10 cellular contexts compared by ENCODE assay signal in genomic region chr7:75596727-75597614, GRCh38.
DNase-seq lines count a peak whose midpoint lies in the region; ATAC-seq lines count a peak whose summit lies in the region.
"Had no signal": no experiment of that assay in that cellular context is flagged by ENCODE, and none has a peak within 500 bp of the region (broad histone marks: within the 10 kb centered on the region; RNA-seq: fewer than 3 reads in every experiment).

No MANE protein-coding gene starts in this region.

- H3K9me3 ChIP-seq in neuronal stem cell (replicated peaks in 1 of 2; ENCODE audit: control insufficient read depth in 2 of 2, insufficient read depth in 1 of 2, low read depth in 1 of 2, low read length in 2 of 2), result no peaks in the 10 kb centered on the region

- H3K9ac ChIP-seq in neuronal stem cell (ENCODE audit: low read depth, low read length, poor library complexity), result no peak overlapping the region

- no peaks in the 10 kb centered on the region for H3K9me3 Mint-ChIP-seq in activated T-helper 2 cell treated with anti-CD3 and anti-CD28 coated beads, Interferon-gamma antibody, Interleukin-2, Interleukin-4, amounts not matched to agents 10 μg/mL and 5 μg/mL and 100 μg/mL, durations not matched to agents 14 hours and 24 hours and 36 hours

- no peak overlapping the region for H2AK5ac ChIP-seq in neuronal stem cell (ENCODE audit: low read depth, low read length)

- peaks cover 9 to 14% of the 10 kb centered on the region in 2 donors for H3K4me1 ChIP-seq in neuronal stem cell (ENCODE audit: control insufficient read depth in 2 of 2, insufficient read depth in 1 of 2, low read depth in 1 of 2, low read length in 2 of 2)

- peak; percentile 65 for ATAC-seq in GM18502 (IDR thresholded peaks at IDR 0.05; ENCODE audit: poor library complexity, unreplicated experiment)
- peak; percentile 52 for ATAC-seq in HG02870 (IDR thresholded peaks at IDR 0.05; ENCODE audit: unreplicated experiment)
- no peak for ATAC-seq in GM21737 (IDR thresholded peaks at IDR 0.05; ENCODE audit: unreplicated experiment)
- no peak for ATAC-seq in HG03159 (IDR thresholded peaks at IDR 0.05; ENCODE audit: unreplicated experiment)
- ATAC-seq: Right ventricle myocardium inferior had no signal

- no peaks in the 10 kb centered on the region for H3K27me3 Mint-ChIP-seq in activated T-helper 2 cell treated with anti-CD3 and anti-CD28 coated beads, Interferon-gamma antibody, Interleukin-2, Interleukin-4, amounts not matched to agents 10 μg/mL and 5 μg/mL and 100 μg/mL, durations not matched to agents 14 hours and 24 hours and 36 hours (ENCODE audit: low read depth)

- H3K14ac ChIP-seq in neuronal stem cell (ENCODE audit: low read length), result no peak overlapping the region

- H3K27ac Mint-ChIP-seq in activated T-helper 2 cell treated with anti-CD3 and anti-CD28 coated beads, Interferon-gamma antibody, Interleukin-2, Interleukin-4, amounts not matched to agents 10 μg/mL and 5 μg/mL and 100 μg/mL, durations not matched to agents 14 hours and 24 hours and 36 hours, result peak overlapping the region; percentile 74

- H4K8ac ChIP-seq in neuronal stem cell (ENCODE audit: low read depth, low read length), result no peak overlapping the region

- WGBS in neuronal stem cell (ENCODE audit: extremely low coverage in 2 of 2, insufficient read length in 2 of 2, insufficient replicate concordance in 1 of 2), 2 donors, result no CpG with 5 or more reads among the region's 16 CpGs

- H3K79me1 ChIP-seq in neuronal stem cell (ENCODE audit: low read depth, low read length), result peaks cover 3% of the 10 kb centered on the region

- no peak overlapping the region for H3K4me3 Mint-ChIP-seq in activated T-helper 2 cell treated with anti-CD3 and anti-CD28 coated beads, Interferon-gamma antibody, Interleukin-2, Interleukin-4, amounts not matched to agents 10 μg/mL and 5 μg/mL and 100 μg/mL, durations not matched to agents 14 hours and 24 hours and 36 hours (ENCODE audit: low read depth)

- peak overlapping the region; percentile 71 for H3K18ac ChIP-seq in neuronal stem cell (ENCODE audit: low read length)

- no peak overlapping the region for H4K91ac ChIP-seq in neuronal stem cell (ENCODE audit: low read depth, low read length, poor library complexity)

- H3K36me3 Mint-ChIP-seq in activated T-helper 2 cell treated with anti-CD3 and anti-CD28 coated beads, Interferon-gamma antibody, Interleukin-2, Interleukin-4, amounts not matched to agents 10 μg/mL and 5 μg/mL and 100 μg/mL, durations not matched to agents 14 hours and 24 hours and 36 hours (ENCODE audit: low read depth), result peaks cover 3% of the 10 kb centered on the region

- peak; percentile 15 for DNase-seq in activated T-helper 2 cell treated with anti-CD3 and anti-CD28 coated beads, Interferon-gamma antibody, Interleukin-2, Interleukin-4, amounts not matched to agents 10 μg/mL and 5 μg/mL and 100 μg/mL, durations not matched to agents 14 hours and 24 hours and 36 hours (ENCODE audit: low spot score)
- no peak for DNase-seq in neuronal stem cell (ENCODE audit: low spot score)
- DNase-seq in RPMI8226, result no peak
- DNase-seq: erythroblast, NCI-H1105 had no signal

- H3K23ac ChIP-seq in neuronal stem cell (ENCODE audit: low read depth, low read length, poor library complexity), result peak overlapping the region; percentile 47

- no peak overlapping the region for H2BK120ac ChIP-seq in neuronal stem cell (ENCODE audit: low read depth, low read length)

- H3K36me3 ChIP-seq in neuronal stem cell (replicated peaks in 1 of 2; ENCODE audit: control insufficient read depth in 2 of 2, insufficient read depth in 2 of 2, low read length in 2 of 2), result peaks cover 19 to 48% of the 10 kb centered on the region in 2 donors

- H3K4me2 ChIP-seq in neuronal stem cell (ENCODE audit: insufficient read depth, low read length, poor library complexity, severe bottlenecking), result no peak overlapping the region

- intact Hi-C loops in activated T-helper 2 cell treated with anti-CD3 and anti-CD28 coated beads, Interferon-gamma antibody, Interleukin-2, Interleukin-4, amounts not matched to agents 10 μg/mL and 5 μg/mL and 100 μg/mL, durations not matched to agents 14 hours and 24 hours and 36 hours (cut with micrococcal nuclease), result loop anchor here (5.0 kb wide), 1 partner anchor 40 kb away; no protein-coding TSS in a partner anchor

- H3K27ac ChIP-seq in neuronal stem cell (replicated peaks; ENCODE audit: low read length), result no peak overlapping the region

- peak overlapping the region; percentile 58 for H2BK12ac ChIP-seq in neuronal stem cell (ENCODE audit: low read length)

- no peak overlapping the region for H2BK15ac ChIP-seq in neuronal stem cell (ENCODE audit: low read length)

- H3K4me3 ChIP-seq in neuronal stem cell (ENCODE audit: low read length in 2 of 2), result no peak overlapping the region

- H2BK5ac ChIP-seq in neuronal stem cell (ENCODE audit: low read length), result no peak overlapping the region

- no peak overlapping the region for H3K4ac ChIP-seq in neuronal stem cell (ENCODE audit: low read length)

- H3K27me3 ChIP-seq in neuronal stem cell (ENCODE audit: control insufficient read depth in 3 of 3, insufficient read depth in 3 of 3, low read depth in 1 of 3, low read length in 3 of 3), result no peaks in the 10 kb centered on the region

- no peak overlapping the region for H2AFZ ChIP-seq in neuronal stem cell (ENCODE audit: low read length)

- peaks cover 32% of the 10 kb centered on the region for H3K4me1 Mint-ChIP-seq in activated T-helper 2 cell treated with anti-CD3 and anti-CD28 coated beads, Interferon-gamma antibody, Interleukin-2, Interleukin-4, amounts not matched to agents 10 μg/mL and 5 μg/mL and 100 μg/mL, durations not matched to agents 14 hours and 24 hours and 36 hours (ENCODE audit: low read depth)

Comparison
In these comparisons a context has a peak if more than half of its experiments do, and no peak if none do; other contexts are left out.
1. ATAC-seq: peak in GM18502 (single experiment) and HG02870 (single experiment); none in GM21737 (single experiment) and HG03159 (single experiment).